1 cellular context compared by ENCODE assay signal in the genomic region with DNA sequence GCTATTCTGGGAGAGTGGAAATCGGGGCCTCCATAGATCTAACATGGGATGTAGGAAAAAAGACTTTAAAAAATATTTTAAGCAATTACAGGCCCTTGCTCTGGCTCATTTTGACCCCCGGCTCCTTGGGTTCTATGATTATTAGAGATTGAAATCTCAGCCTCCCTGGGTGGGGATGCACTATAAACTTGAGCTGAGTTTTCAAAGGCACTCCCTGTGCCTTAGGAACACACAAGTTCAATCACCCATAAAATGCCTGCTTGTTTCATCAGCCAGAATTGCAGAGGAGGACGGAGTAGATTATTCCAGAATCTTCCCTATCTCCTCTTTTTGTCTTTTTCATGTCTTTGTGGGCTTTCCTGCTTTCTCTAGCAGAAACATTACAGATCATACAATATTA.
TF ChIP-seq lines count a peak whose summit lies in the region.

No MANE protein-coding gene starts in this region.

TF ChIP-seq in IMR-90, 13 proteins besides CTCF, POLR2A, EP300 and RAD21 (continued from another document):
- no peak for TF ChIP-seq ELK1 (IDR thresholded peaks at IDR 0.05; ENCODE audit: borderline replicate concordance, low read depth, low read length)
- TF ChIP-seq SMC3 (IDR thresholded peaks at IDR 0.05; ENCODE audit: low read depth, low read length), result no peak
- no peak for TF ChIP-seq RFX5 (IDR thresholded peaks at IDR 0.05; ENCODE audit: low read depth, low read length)
- no peak for TF ChIP-seq RCOR1 (IDR thresholded peaks at IDR 0.05; ENCODE audit: insufficient replicate concordance, low read length)
- no peak for TF ChIP-seq FOS (IDR thresholded peaks at IDR 0.05; ENCODE audit: low read depth, low read length)
TF ChIP-seq in IMR-90: peak in this region for 0.
